In the genomic region with DNA sequence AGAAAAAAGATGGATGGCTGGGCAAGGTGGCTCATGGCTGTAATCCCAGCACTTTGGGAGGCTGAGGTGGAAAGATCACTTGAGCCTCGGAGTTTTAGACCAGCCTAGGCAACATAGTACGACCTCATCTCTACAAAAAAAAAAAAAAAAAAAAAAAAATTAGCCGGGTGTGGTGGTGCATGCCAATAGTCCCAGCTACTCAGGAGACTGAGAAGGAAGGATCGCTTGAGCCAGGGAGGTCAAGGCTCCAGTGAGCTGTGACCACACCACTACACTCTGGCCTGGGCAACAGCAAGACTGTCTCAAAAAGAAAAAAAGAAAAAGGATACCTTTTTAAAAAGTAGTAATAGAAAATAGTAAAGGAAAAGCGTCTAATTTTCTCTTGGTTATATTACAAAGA, we compare ENCODE assay signal across 13 cellular contexts. TPM values are rescaled to one million over a fixed set of nuclear protein-coding genes. Genes with fewer than 3 reads are reported as not detected.
DNase-seq lines count a peak whose midpoint lies in the region; ATAC-seq and TF ChIP-seq lines count a peak whose summit lies in the region.
"Had no signal": no experiment of that assay in that cellular context is flagged by ENCODE, and none has a peak within 500 bp of the region (broad histone marks: within the 10 kb centered on the region; RNA-seq: fewer than 3 reads in every experiment).

No MANE protein-coding gene starts in this region.

- POLR2A ChIA-PET in WTC11 (lab: Charles Lee), result no interaction called here
- POLR2A ChIA-PET in A673 (lab: Charles Lee; ENCODE audit: low non-redundant PET), result no interaction called here

- 50% methylated on average over 5 of the region's 5 CpGs for WGBS in right cardiac atrium

- no peak overlapping the region for H3K27ac ChIP-seq in right cardiac atrium (ENCODE audit: low read length)
- H3K27ac ChIP-seq in A673 (ENCODE audit: low read depth, low read length, poor library complexity, severe bottlenecking), result no peak overlapping the region

- CTCF ChIA-PET in WTC11 (lab: Charles Lee) (interaction anchor here (1.0 to 2.0 kb wide), 3 partner anchors 28 to 215 kb away, joined by 6 to 16 read pairs (median 6); no protein-coding TSS in a partner anchor), A673 (lab: Charles Lee) (no interaction called here)

- no peaks in the 10 kb centered on the region for H3K36me3 Mint-ChIP-seq in WTC11

- ATAC-seq in right cardiac atrium (peak; percentile 26 to 31), WTC11 (no peak), GM18519 (IDR thresholded peaks at IDR 0.05; ENCODE audit: low FRiP score, unreplicated experiment) (no peak)
- ATAC-seq: Panc1 had no signal

- H3K36me3 ChIP-seq in A673 (ENCODE audit: insufficient read depth, low read length, poor library complexity, severe bottlenecking), result no peaks in the 10 kb centered on the region
- H3K36me3 ChIP-seq: tibial nerve had no signal

- 0 out of 2 replicates have a peak overlapping the region, but pooled peaks have one; percentile 45 for H3K27ac Mint-ChIP-seq in WTC11

- H3K9me3 ChIP-seq in right cardiac atrium (ENCODE audit: control insufficient read depth, low read length), result no peaks in the 10 kb centered on the region
- no peaks in the 10 kb centered on the region for H3K9me3 ChIP-seq in A673 (ENCODE audit: low read depth, low read length, poor library complexity, severe bottlenecking)
- H3K9me3 ChIP-seq: tibial nerve had no signal

- H3K4me3 Mint-ChIP-seq in WTC11, result no peak overlapping the region

- no peak overlapping the region for H3K4me3 ChIP-seq in right cardiac atrium (ENCODE audit: low read length)
- no peak overlapping the region for H3K4me3 ChIP-seq in A673 (ENCODE audit: low read depth, low read length, poor library complexity, severe bottlenecking)
- H3K4me3 ChIP-seq: tibial nerve had no signal

- BruUV-seq in A673 (replicated peaks; lab: Mats Ljungman, UMichigan), result no TSS peak

- TF ChIP-seq CTCF in WTC11 (IDR thresholded peaks at IDR 0.05), result no peak
- TF ChIP-seq CTCF in A673 (conservative IDR thresholded peaks at IDR 0.05; ENCODE audit: low read depth, low read length), result no peak
- no peak for TF ChIP-seq CTCF in GM20000 (IDR thresholded peaks at IDR 0.05; ENCODE audit: extremely low read depth, missing control alignments)

- H3K4me1 ChIP-seq in right cardiac atrium (ENCODE audit: control insufficient read depth, insufficient read depth, low read length), result peaks cover 1% of the 10 kb centered on the region
- H3K4me1 ChIP-seq in A673 (ENCODE audit: insufficient read depth, low read length, poor library complexity, severe bottlenecking), result peaks cover 45% of the 10 kb centered on the region

- intact Hi-C loops in right cardiac atrium (cut with DNase I), result no loop called here
- intact Hi-C loops in cardiac septum (cut with DNase I), result no loop called here
- intact Hi-C loops in A673 (cut with micrococcal nuclease; ENCODE audit: unreplicated experiment), result no loop called here

- DNase-seq in right cardiac atrium, result no peak
- DNase-seq in cardiac septum (ENCODE audit: low spot score), result no peak
- no peak for DNase-seq in WTC11 (ENCODE audit: low spot score)
- peak; percentile 59 for DNase-seq in kidney tubule cell (ENCODE audit: low spot score)
- no peak for DNase-seq in A673 (ENCODE audit: low spot score)
- no peak for DNase-seq in SK-N-DZ (ENCODE audit: low spot score)
- DNase-seq in GM20000 (ENCODE audit: low spot score), result no peak
- DNase-seq: activated gamma-delta T cell treated with Interleukin-2 at 50 U/mL for 16 hours, dermis blood vessel endothelial cell, NCI-H2171 treated with DMSO at 0.1 percent for 48 hours had no signal

- H3K27me3 Mint-ChIP-seq in WTC11 (ENCODE audit: low read depth), result no peaks in the 10 kb centered on the region

- no peaks in the 10 kb centered on the region for H3K9me3 Mint-ChIP-seq in WTC11

- no peaks in the 10 kb centered on the region for H3K27me3 ChIP-seq in right cardiac atrium (ENCODE audit: control insufficient read depth, insufficient read depth)
- H3K27me3 ChIP-seq in A673 (replicated peaks; ENCODE audit: insufficient read depth, low read depth, low read length, poor library complexity), result no peaks in the 10 kb centered on the region
- H3K27me3 ChIP-seq: tibial nerve had no signal

- peaks cover 19% of the 10 kb centered on the region for H3K4me1 Mint-ChIP-seq in WTC11

TF ChIP-seq in WTC11, 78 proteins besides CTCF, POLR2A, EP300 and RAD21:
- TF ChIP-seq SOX15 (CRISPR knock-in tag; IDR thresholded peaks at IDR 0.05) (no peak), ZNF317 (CRISPR knock-in tag; IDR thresholded peaks at IDR 0.05; ENCODE audit: borderline replicate concordance, low read depth) (no peak), OVOL2 (CRISPR knock-in tag; IDR thresholded peaks at IDR 0.05; ENCODE audit: borderline replicate concordance) (no peak), TP53 (CRISPR knock-in tag; IDR thresholded peaks at IDR 0.05) (no peak), ZNF416 (CRISPR knock-in tag; IDR thresholded peaks at IDR 0.05) (no peak), KAT7 (CRISPR knock-in tag; IDR thresholded peaks at IDR 0.05; ENCODE audit: borderline replicate concordance) (no peak), MXD4 (CRISPR knock-in tag; IDR thresholded peaks at IDR 0.05; ENCODE audit: borderline replicate concordance) (no peak), ZNF423 (CRISPR knock-in tag; IDR thresholded peaks at IDR 0.05) (no peak)
- TF ChIP-seq, protein P1, sequence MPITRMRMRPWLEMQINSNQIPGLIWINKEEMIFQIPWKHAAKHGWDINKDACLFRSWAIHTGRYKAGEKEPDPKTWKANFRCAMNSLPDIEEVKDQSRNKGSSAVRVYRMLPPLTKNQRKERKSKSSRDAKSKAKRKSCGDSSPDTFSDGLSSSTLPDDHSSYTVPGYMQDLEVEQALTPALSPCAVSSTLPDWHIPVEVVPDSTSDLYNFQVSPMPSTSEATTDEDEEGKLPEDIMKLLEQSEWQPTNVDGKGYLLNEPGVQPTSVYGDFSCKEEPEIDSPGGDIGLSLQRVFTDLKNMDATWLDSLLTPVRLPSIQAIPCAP (CRISPR knock-in tag; IDR thresholded peaks at IDR 0.05), result no peak
- TF ChIP-seq, protein P2, sequence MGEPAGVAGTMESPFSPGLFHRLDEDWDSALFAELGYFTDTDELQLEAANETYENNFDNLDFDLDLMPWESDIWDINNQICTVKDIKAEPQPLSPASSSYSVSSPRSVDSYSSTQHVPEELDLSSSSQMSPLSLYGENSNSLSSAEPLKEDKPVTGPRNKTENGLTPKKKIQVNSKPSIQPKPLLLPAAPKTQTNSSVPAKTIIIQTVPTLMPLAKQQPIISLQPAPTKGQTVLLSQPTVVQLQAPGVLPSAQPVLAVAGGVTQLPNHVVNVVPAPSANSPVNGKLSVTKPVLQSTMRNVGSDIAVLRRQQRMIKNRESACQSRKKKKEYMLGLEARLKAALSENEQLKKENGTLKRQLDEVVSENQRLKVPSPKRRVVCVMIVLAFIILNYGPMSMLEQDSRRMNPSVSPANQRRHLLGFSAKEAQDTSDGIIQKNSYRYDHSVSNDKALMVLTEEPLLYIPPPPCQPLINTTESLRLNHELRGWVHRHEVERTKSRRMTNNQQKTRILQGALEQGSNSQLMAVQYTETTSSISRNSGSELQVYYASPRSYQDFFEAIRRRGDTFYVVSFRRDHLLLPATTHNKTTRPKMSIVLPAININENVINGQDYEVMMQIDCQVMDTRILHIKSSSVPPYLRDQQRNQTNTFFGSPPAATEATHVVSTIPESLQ (CRISPR knock-in tag; IDR thresholded peaks at IDR 0.05), result no peak
- TF ChIP-seq, protein P3, sequence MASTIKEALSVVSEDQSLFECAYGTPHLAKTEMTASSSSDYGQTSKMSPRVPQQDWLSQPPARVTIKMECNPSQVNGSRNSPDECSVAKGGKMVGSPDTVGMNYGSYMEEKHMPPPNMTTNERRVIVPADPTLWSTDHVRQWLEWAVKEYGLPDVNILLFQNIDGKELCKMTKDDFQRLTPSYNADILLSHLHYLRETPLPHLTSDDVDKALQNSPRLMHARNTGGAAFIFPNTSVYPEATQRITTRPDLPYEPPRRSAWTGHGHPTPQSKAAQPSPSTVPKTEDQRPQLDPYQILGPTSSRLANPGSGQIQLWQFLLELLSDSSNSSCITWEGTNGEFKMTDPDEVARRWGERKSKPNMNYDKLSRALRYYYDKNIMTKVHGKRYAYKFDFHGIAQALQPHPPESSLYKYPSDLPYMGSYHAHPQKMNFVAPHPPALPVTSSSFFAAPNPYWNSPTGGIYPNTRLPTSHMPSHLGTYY (CRISPR knock-in tag; IDR thresholded peaks at IDR 0.05), result no peak
- TF ChIP-seq, protein P4, sequence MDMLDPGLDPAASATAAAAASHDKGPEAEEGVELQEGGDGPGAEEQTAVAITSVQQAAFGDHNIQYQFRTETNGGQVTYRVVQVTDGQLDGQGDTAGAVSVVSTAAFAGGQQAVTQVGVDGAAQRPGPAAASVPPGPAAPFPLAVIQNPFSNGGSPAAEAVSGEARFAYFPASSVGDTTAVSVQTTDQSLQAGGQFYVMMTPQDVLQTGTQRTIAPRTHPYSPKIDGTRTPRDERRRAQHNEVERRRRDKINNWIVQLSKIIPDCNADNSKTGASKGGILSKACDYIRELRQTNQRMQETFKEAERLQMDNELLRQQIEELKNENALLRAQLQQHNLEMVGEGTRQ (CRISPR knock-in tag; IDR thresholded peaks at IDR 0.05), result no peak

RNA-seq across cellular contexts. Expression of a gene that starts 20.7 kb away (rescaled TPM):
- total RNA-seq in right cardiac atrium, result 10 to 100 TPM; 23.7 to 30.7 (median 24.4) TPM
- polyA plus RNA-seq in right cardiac atrium, result 15.3 TPM
- total RNA-seq in cardiac septum, result 22.3 TPM
- total RNA-seq in WTC11 (2021), result 40.8 to 46.0 TPM (median 44.2 TPM) in 3 replicates
- total RNA-seq in A673 (2021), result 32.1 and 41.5 TPM in 2 replicates
- polyA plus RNA-seq in SK-N-DZ (2014; cell fraction: cytosol; rRNA removed), result 17.8 and 21.9 TPM in 2 replicates
- polyA plus RNA-seq in SK-N-DZ (2014; cell fraction: nucleus; rRNA removed), result 11.5 and 22.1 TPM in 2 replicates

Comparison
In these comparisons a context has a peak if more than half of its experiments do, and no peak if none do; other contexts are left out.
1. ATAC-seq: peak in right cardiac atrium (2 of 2); none in WTC11 (single experiment) and GM18519 (single experiment).